Comparison of ENCODE assay signal across 8 cellular contexts in genomic region chr17:27807567-27808470, GRCh38. TPM values are rescaled to one million over a fixed set of nuclear protein-coding genes. Genes with fewer than 3 reads are reported as not detected.
DNase-seq lines count a peak whose midpoint lies in the region; ATAC-seq and TF ChIP-seq lines count a peak whose summit lies in the region.

No MANE protein-coding gene starts in this region.

- H3K27ac ChIP-seq in left lung: peak overlapping the region in 1 of 2 donors; percentile 39
- H3K27ac ChIP-seq in thymus (ENCODE audit: low read depth): peak overlapping the region; percentile 0
- no peak overlapping the region for H3K27ac ChIP-seq in SJCRH30

- H3K27me3 ChIP-seq in left lung (no peaks in the 10 kb centered on the region), thymus (ENCODE audit: control insufficient read depth, insufficient read depth) (no peaks in the 10 kb centered on the region), SJCRH30 (no peaks in the 10 kb centered on the region; the same call in 1 of the 2 replicates)

- intact Hi-C loops in left lung (cut with DNase I): loop anchor here in 1 of 2 donors (5.0 kb wide), 2 partner anchors 74 to 444 kb away; no protein-coding TSS in a partner anchor

- peaks cover 5 to 17% of the 10 kb centered on the region in 2 donors for H3K4me1 ChIP-seq in left lung
- H3K4me1 ChIP-seq in thymus (ENCODE audit: control insufficient read depth, insufficient read depth, low read length): no peaks in the 10 kb centered on the region
- H3K4me1 ChIP-seq in SJCRH30: no peaks in the 10 kb centered on the region

- WGBS in thymus: 59% methylated on average over 17 of the region's 17 CpGs

- TF ChIP-seq CTCF in GM13976 (IDR thresholded peaks at IDR 0.05; ENCODE audit: borderline replicate concordance, control extremely low read depth, extremely low read depth, insufficient read depth, missing control alignments) (no peak), left lung (IDR thresholded peaks at IDR 0.05) (no peak)

- peak; percentile 74 for DNase-seq in GM13976 (ENCODE audit: low spot score)
- DNase-seq in NCI-H1436 treated with DMSO at 0.1 percent for 48 hours (lab: John Stamatoyannopoulos, UW): peak; percentile 68
- peak; percentile 30 for DNase-seq in activated T-cell treated with anti-CD3 and anti-CD28 coated beads for 48 hours (ENCODE audit: low read depth)
- no peak for DNase-seq in left lung
- DNase-seq in DMS 273 (lab: John Stamatoyannopoulos, UW; ENCODE audit: unreplicated experiment): no peak
- no peak for DNase-seq in SJCRH30

- H3K9me3 ChIP-seq in left lung (no peaks in the 10 kb centered on the region), thymus (ENCODE audit: control insufficient read depth) (peaks cover 1% of the 10 kb centered on the region), SJCRH30 (replicated peaks) (no peaks in the 10 kb centered on the region)

- H3K36me3 ChIP-seq in left lung: no peaks in the 10 kb centered on the region
- H3K36me3 ChIP-seq in thymus (ENCODE audit: control insufficient read depth, insufficient read depth): no peaks in the 10 kb centered on the region
- no peaks in the 10 kb centered on the region for H3K36me3 ChIP-seq in SJCRH30

- peak; percentile 60 for ATAC-seq in GM21717 (IDR thresholded peaks at IDR 0.05; ENCODE audit: unreplicated experiment)
- peak; percentile 33 for ATAC-seq in left lung

- no peak overlapping the region for H3K4me3 ChIP-seq in left lung
- no peak overlapping the region for H3K4me3 ChIP-seq in thymus (ENCODE audit: low read length)
- no peak overlapping the region for H3K4me3 ChIP-seq in SJCRH30

- in situ Hi-C loops in GM13976 (cut with MboI; ENCODE audit: low sequenced_read_pairs, unreplicated experiment): no loop called here

RNA-seq across cellular contexts. Expression of gene NOS2, which starts 7.5 kb away (rescaled TPM):
- under 1 TPM; 0.34 to 0.70 TPM for total RNA-seq in left lung
- 0.21 TPM for polyA plus RNA-seq in thymus
- total RNA-seq in SJCRH30 (2014; rRNA removed; shearing (Covaris generic)): not detected in 2 replicates

Comparison
In these comparisons a context has a peak if more than half of its experiments do, and no peak if none do; other contexts are left out.
1. DNase-seq: peak in GM13976 (single experiment), NCI-H1436 treated with DMSO at 0.1 percent for 48 hours (single experiment) and activated T-cell treated with anti-CD3 and anti-CD28 coated beads for 48 hours (single experiment); none in left lung (0 of 2), DMS 273 (single experiment) and SJCRH30 (0 of 2).